In genomic region chr6:41538556-41539182, GRCh38 we compare ENCODE assay signal across 2 cellular contexts.
TF ChIP-seq lines count a peak whose summit lies in the region.

No MANE protein-coding gene starts in this region.

TF ChIP-seq in IMR-90, 13 proteins besides CTCF, POLR2A, EP300 and RAD21:
- TF ChIP-seq, protein P1, sequence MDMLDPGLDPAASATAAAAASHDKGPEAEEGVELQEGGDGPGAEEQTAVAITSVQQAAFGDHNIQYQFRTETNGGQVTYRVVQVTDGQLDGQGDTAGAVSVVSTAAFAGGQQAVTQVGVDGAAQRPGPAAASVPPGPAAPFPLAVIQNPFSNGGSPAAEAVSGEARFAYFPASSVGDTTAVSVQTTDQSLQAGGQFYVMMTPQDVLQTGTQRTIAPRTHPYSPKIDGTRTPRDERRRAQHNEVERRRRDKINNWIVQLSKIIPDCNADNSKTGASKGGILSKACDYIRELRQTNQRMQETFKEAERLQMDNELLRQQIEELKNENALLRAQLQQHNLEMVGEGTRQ (IDR thresholded peaks at IDR 0.05; ENCODE audit: low read depth, low read length) = no peak
- TF ChIP-seq CEBPB (IDR thresholded peaks at IDR 0.05; ENCODE audit: low read depth, low read length) = peak; percentile 69

TF ChIP-seq in HepG2, 621 proteins besides CTCF, POLR2A, EP300 and RAD21 (continues in another document):
- 0 out of 2 replicates have a peak, but pooled peaks have one; percentile 19 for TF ChIP-seq HHEX (CRISPR knock-in tag; IDR thresholded peaks at IDR 0.05)
- peak; percentile 46; the same call in 1 of the 2 replicates for TF ChIP-seq TARDBP (CRISPR knock-in tag; IDR thresholded peaks at IDR 0.05)
- peak; percentile 39; the same call in 1 of the 2 replicates for TF ChIP-seq FOXA3 (CRISPR knock-in tag; IDR thresholded peaks at IDR 0.05)
- TF ChIP-seq SAP130 (CRISPR knock-in tag; IDR thresholded peaks at IDR 0.05; ENCODE audit: low read depth) = 0 out of 2 replicates have a peak, but pooled peaks have one; percentile 43
- peak; percentile 95 for TF ChIP-seq RARA (CRISPR knock-in tag; IDR thresholded peaks at IDR 0.05)
- TF ChIP-seq, protein P2, sequence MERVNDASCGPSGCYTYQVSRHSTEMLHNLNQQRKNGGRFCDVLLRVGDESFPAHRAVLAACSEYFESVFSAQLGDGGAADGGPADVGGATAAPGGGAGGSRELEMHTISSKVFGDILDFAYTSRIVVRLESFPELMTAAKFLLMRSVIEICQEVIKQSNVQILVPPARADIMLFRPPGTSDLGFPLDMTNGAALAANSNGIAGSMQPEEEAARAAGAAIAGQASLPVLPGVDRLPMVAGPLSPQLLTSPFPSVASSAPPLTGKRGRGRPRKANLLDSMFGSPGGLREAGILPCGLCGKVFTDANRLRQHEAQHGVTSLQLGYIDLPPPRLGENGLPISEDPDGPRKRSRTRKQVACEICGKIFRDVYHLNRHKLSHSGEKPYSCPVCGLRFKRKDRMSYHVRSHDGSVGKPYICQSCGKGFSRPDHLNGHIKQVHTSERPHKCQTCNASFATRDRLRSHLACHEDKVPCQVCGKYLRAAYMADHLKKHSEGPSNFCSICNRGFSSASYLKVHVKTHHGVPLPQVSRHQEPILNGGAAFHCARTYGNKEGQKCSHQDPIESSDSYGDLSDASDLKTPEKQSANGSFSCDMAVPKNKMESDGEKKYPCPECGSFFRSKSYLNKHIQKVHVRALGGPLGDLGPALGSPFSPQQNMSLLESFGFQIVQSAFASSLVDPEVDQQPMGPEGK (CRISPR knock-in tag; IDR thresholded peaks at IDR 0.05) = 0 out of 2 replicates have a peak, but pooled peaks have one; percentile 51
- 0 out of 2 replicates have a peak, but pooled peaks have one; percentile 54 for TF ChIP-seq DNMT3B (CRISPR knock-in tag; conservative IDR thresholded peaks at IDR 0.05)
- TF ChIP-seq ZNF749 (CRISPR knock-in tag; IDR thresholded peaks at IDR 0.05; ENCODE audit: borderline replicate concordance) = no peak
- TF ChIP-seq, protein P3, sequence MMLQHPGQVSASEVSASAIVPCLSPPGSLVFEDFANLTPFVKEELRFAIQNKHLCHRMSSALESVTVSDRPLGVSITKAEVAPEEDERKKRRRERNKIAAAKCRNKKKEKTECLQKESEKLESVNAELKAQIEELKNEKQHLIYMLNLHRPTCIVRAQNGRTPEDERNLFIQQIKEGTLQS (CRISPR knock-in tag; IDR thresholded peaks at IDR 0.05) = peak; percentile 79
- TF ChIP-seq IRF2 (CRISPR knock-in tag; IDR thresholded peaks at IDR 0.05) = no peak
- 0 out of 2 replicates have a peak, but pooled peaks have one; percentile 14 for TF ChIP-seq HNF1B (CRISPR knock-in tag; IDR thresholded peaks at IDR 0.05)
- no peak for TF ChIP-seq SIX4 (CRISPR knock-in tag; IDR thresholded peaks at IDR 0.05)
- peak; percentile 62 for TF ChIP-seq ARID5B (CRISPR knock-in tag; IDR thresholded peaks at IDR 0.05)
- peak; percentile 99 for TF ChIP-seq THRA (CRISPR knock-in tag; IDR thresholded peaks at IDR 0.05; ENCODE audit: borderline replicate concordance)
- TF ChIP-seq NONO (IDR thresholded peaks at IDR 0.05) = no peak
- no peak for TF ChIP-seq NONO (CRISPR knock-in tag; conservative IDR thresholded peaks at IDR 0.05)
- TF ChIP-seq PTBP1 (IDR thresholded peaks at IDR 0.05; ENCODE audit: low read depth, low read length, poor library complexity, severe bottlenecking) = no peak
- TF ChIP-seq NR2C2 (CRISPR knock-in tag; IDR thresholded peaks at IDR 0.05; ENCODE audit: borderline replicate concordance) = peak; percentile 82
- TF ChIP-seq SNAPC2 (CRISPR knock-in tag; IDR thresholded peaks at IDR 0.05) = 0 out of 2 replicates have a peak, but pooled peaks have one; percentile 31
- TF ChIP-seq SMC3 (IDR thresholded peaks at IDR 0.05; ENCODE audit: low read length) = peak; percentile 58
- TF ChIP-seq SOX6 (IDR thresholded peaks at IDR 0.05) = no peak
- peak; percentile 58 for TF ChIP-seq SOX6 (CRISPR knock-in tag; IDR thresholded peaks at IDR 0.05)
- TF ChIP-seq RBM22 (optimal IDR thresholded peaks at IDR 0.05; ENCODE audit: low read length) = peak; percentile 22
- TF ChIP-seq ZBTB26 (CRISPR knock-in tag; IDR thresholded peaks at IDR 0.05; ENCODE audit: borderline replicate concordance) = 0 out of 2 replicates have a peak, but pooled peaks have one; percentile 16
- TF ChIP-seq SMYD3 (CRISPR knock-in tag; IDR thresholded peaks at IDR 0.05) = 0 out of 2 replicates have a peak, but pooled peaks have one; percentile 29
- TF ChIP-seq XBP1 (CRISPR knock-in tag; IDR thresholded peaks at IDR 0.05) = no peak
- peak; percentile 58 for TF ChIP-seq FOSL2 (CRISPR knock-in tag; IDR thresholded peaks at IDR 0.05)
- TF ChIP-seq CEBPB (IDR thresholded peaks at IDR 0.05; ENCODE audit: borderline replicate concordance, low read depth, low read length) = peak; percentile 97
- peak; percentile 57; the same call in 1 of the 2 replicates for TF ChIP-seq BHLHE40 (IDR thresholded peaks at IDR 0.05; ENCODE audit: low read length)
- TF ChIP-seq PPARG (CRISPR knock-in tag; conservative IDR thresholded peaks at IDR 0.05) = 0 out of 2 replicates have a peak, but pooled peaks have one; percentile 41
- TF ChIP-seq BORCS8-MEF2B (CRISPR knock-in tag; IDR thresholded peaks at IDR 0.05) = 0 out of 2 replicates have a peak, but pooled peaks have one; percentile 36
- TF ChIP-seq NR2F6 (IDR thresholded peaks at IDR 0.05) = peak; percentile 59; the same call in 1 of the 2 replicates
- 0 out of 2 replicates have a peak, but pooled peaks have one; percentile 25 for TF ChIP-seq NR2F6 (CRISPR knock-in tag; IDR thresholded peaks at IDR 0.05)
- no peak for TF ChIP-seq GABPA (IDR thresholded peaks at IDR 0.05; ENCODE audit: low read depth, low read length)
- 0 out of 2 replicates have a peak, but pooled peaks have one; percentile 17 for TF ChIP-seq GABPA (CRISPR knock-in tag; IDR thresholded peaks at IDR 0.05; ENCODE audit: low read depth)
- TF ChIP-seq TAF15 (IDR thresholded peaks at IDR 0.05; ENCODE audit: low read depth, low read length, poor library complexity, severe bottlenecking) = no peak
- TF ChIP-seq KLF16 (CRISPR knock-in tag; IDR thresholded peaks at IDR 0.05) = peak in 1 of 2 experiments; percentile 53; a peak in 1 of 4 replicates
- no peak for TF ChIP-seq MIER3 (CRISPR knock-in tag; IDR thresholded peaks at IDR 0.05; ENCODE audit: borderline replicate concordance)
- peak; percentile 65 for TF ChIP-seq MED1 (CRISPR knock-in tag; IDR thresholded peaks at IDR 0.05)
- TF ChIP-seq ZNF788 (CRISPR knock-in tag; IDR thresholded peaks at IDR 0.05; ENCODE audit: borderline replicate concordance) = 0 out of 2 replicates have a peak, but pooled peaks have one; percentile 20
- TF ChIP-seq FOXK1 (CRISPR knock-in tag; IDR thresholded peaks at IDR 0.05; ENCODE audit: borderline replicate concordance, low read depth) = 0 out of 2 replicates have a peak, but pooled peaks have one; percentile 42
- peak; percentile 39; the same call in 1 of the 2 replicates for TF ChIP-seq KDM3A (CRISPR knock-in tag; IDR thresholded peaks at IDR 0.05; ENCODE audit: low read depth)
- TF ChIP-seq HMG20A (CRISPR knock-in tag; IDR thresholded peaks at IDR 0.05; ENCODE audit: borderline replicate concordance) = peak; percentile 60; the same call in 1 of the 2 replicates
- TF ChIP-seq RXRB (CRISPR knock-in tag; IDR thresholded peaks at IDR 0.05; ENCODE audit: borderline replicate concordance) = peak; percentile 99
- TF ChIP-seq RAD51 (IDR thresholded peaks at IDR 0.05; ENCODE audit: borderline replicate concordance) = no peak
- peak; percentile 62; the same call in 1 of the 2 replicates for TF ChIP-seq ZNF644 (CRISPR knock-in tag; IDR thresholded peaks at IDR 0.05; ENCODE audit: low read depth)
- 0 out of 2 replicates have a peak, but pooled peaks have one; percentile 28 for TF ChIP-seq ZSCAN25 (CRISPR knock-in tag; IDR thresholded peaks at IDR 0.05)
- no peak for TF ChIP-seq MAZ (IDR thresholded peaks at IDR 0.05; ENCODE audit: borderline replicate concordance, low read depth, low read length)
- TF ChIP-seq MAZ (CRISPR knock-in tag; IDR thresholded peaks at IDR 0.05; ENCODE audit: low read depth) = peak; percentile 51; the same call in 1 of the 2 replicates
- TF ChIP-seq, protein P4, sequence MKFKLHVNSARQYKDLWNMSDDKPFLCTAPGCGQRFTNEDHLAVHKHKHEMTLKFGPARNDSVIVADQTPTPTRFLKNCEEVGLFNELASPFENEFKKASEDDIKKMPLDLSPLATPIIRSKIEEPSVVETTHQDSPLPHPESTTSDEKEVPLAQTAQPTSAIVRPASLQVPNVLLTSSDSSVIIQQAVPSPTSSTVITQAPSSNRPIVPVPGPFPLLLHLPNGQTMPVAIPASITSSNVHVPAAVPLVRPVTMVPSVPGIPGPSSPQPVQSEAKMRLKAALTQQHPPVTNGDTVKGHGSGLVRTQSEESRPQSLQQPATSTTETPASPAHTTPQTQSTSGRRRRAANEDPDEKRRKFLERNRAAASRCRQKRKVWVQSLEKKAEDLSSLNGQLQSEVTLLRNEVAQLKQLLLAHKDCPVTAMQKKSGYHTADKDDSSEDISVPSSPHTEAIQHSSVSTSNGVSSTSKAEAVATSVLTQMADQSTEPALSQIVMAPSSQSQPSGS (CRISPR knock-in tag; IDR thresholded peaks at IDR 0.05) = peak; percentile 76; the same call in 1 of the 2 replicates
- TF ChIP-seq NCOA5 (CRISPR knock-in tag; IDR thresholded peaks at IDR 0.05) = no peak
- no peak for TF ChIP-seq CHCHD3 (CRISPR knock-in tag; IDR thresholded peaks at IDR 0.05)
- TF ChIP-seq SOX5 (CRISPR knock-in tag; IDR thresholded peaks at IDR 0.05; ENCODE audit: borderline replicate concordance) = peak; percentile 33; the same call in 1 of the 2 replicates
- no peak for TF ChIP-seq ARHGAP35 (CRISPR knock-in tag; IDR thresholded peaks at IDR 0.05; ENCODE audit: borderline replicate concordance)
- TF ChIP-seq SKI (IDR thresholded peaks at IDR 0.05; ENCODE audit: partially characterized antibody) = peak; percentile 74
- no peak for TF ChIP-seq ELF4 (CRISPR knock-in tag; IDR thresholded peaks at IDR 0.05; ENCODE audit: borderline replicate concordance)
- TF ChIP-seq TOE1 (CRISPR knock-in tag; IDR thresholded peaks at IDR 0.05) = no peak
- TF ChIP-seq JUND (CRISPR knock-in tag; IDR thresholded peaks at IDR 0.05) = 0 out of 2 replicates have a peak, but pooled peaks have one; percentile 24
- peak in 1 of 2 experiments; percentile 64; a peak in 1 of 4 replicates for TF ChIP-seq NR2F1 (CRISPR knock-in tag; IDR thresholded peaks at IDR 0.05)
- TF ChIP-seq ATF7 (IDR thresholded peaks at IDR 0.05) = peak; percentile 83
- TF ChIP-seq ATF7 (CRISPR knock-in tag; IDR thresholded peaks at IDR 0.05) = no peak
- peak; percentile 65; the same call in 1 of the 2 replicates for TF ChIP-seq EED (CRISPR knock-in tag; IDR thresholded peaks at IDR 0.05)
